ENCODE assay signal across 1 cellular context in genomic region chr20:45218636-45219035, GRCh38.
TF ChIP-seq lines count a peak whose summit lies in the region.

No MANE protein-coding gene starts in this region.

TF ChIP-seq in HepG2, 621 proteins besides CTCF, POLR2A, EP300 and RAD21:
- TF ChIP-seq ZNF792 (CRISPR knock-in tag; IDR thresholded peaks at IDR 0.05), result no peak
- no peak for TF ChIP-seq FLYWCH1 (CRISPR knock-in tag; IDR thresholded peaks at IDR 0.05)
- TF ChIP-seq ZNF605 (CRISPR knock-in tag; IDR thresholded peaks at IDR 0.05), result no peak
- no peak for TF ChIP-seq ZMYM2 (CRISPR knock-in tag; IDR thresholded peaks at IDR 0.05)
- no peak for TF ChIP-seq PLRG1 (conservative IDR thresholded peaks at IDR 0.05)
